8 cellular contexts compared by ENCODE assay signal in genomic region chr1:208244584-208244916, GRCh38. TPM values are rescaled to one million over a fixed set of nuclear protein-coding genes. Genes with fewer than 3 reads are reported as not detected.
DNase-seq lines count a peak whose midpoint lies in the region; ATAC-seq and TF ChIP-seq lines count a peak whose summit lies in the region.

No MANE protein-coding gene starts in this region.

- peak overlapping the region; percentile 84 for H3K27ac Mint-ChIP-seq in osteocyte (ENCODE audit: unreplicated experiment)

- no peaks in the 10 kb centered on the region for H3K9me3 Mint-ChIP-seq in osteocyte (ENCODE audit: unreplicated experiment)

- no peak for ATAC-seq in HG03442 (IDR thresholded peaks at IDR 0.05; ENCODE audit: unreplicated experiment)

- peaks cover 39% of the 10 kb centered on the region for H3K4me1 Mint-ChIP-seq in osteocyte (ENCODE audit: unreplicated experiment)

- H3K36me3 ChIP-seq in MG63 (no peaks in the 10 kb centered on the region), endocrine pancreas (ENCODE audit: control insufficient read depth, insufficient read depth, low read length) (no peaks in the 10 kb centered on the region)

- peak overlapping the region; percentile 50 for H3K9ac ChIP-seq in endocrine pancreas (ENCODE audit: control insufficient read depth, insufficient read depth, low read length)

- H3K4me3 Mint-ChIP-seq in osteocyte (ENCODE audit: unreplicated experiment): peak overlapping the region; percentile 71

- H3K9me3 ChIP-seq in MG63 (no peaks in the 10 kb centered on the region), endocrine pancreas (ENCODE audit: control insufficient read depth, low read length) (no peaks in the 10 kb centered on the region)

- H3K4me3 ChIP-seq in GM12865 (ENCODE audit: low read depth, low read length): peak overlapping the region; percentile 39
- peak overlapping the region; percentile 56 for H3K4me3 ChIP-seq in MG63
- peak overlapping the region; percentile 77 for H3K4me3 ChIP-seq in endocrine pancreas (ENCODE audit: control insufficient read depth, insufficient read depth, low read length)

- TF ChIP-seq CTCF in GM12865 (IDR thresholded peaks at IDR 0.05; ENCODE audit: insufficient read depth, low read depth, low read length, missing control alignments): no peak
- no peak for TF ChIP-seq CTCF in osteocyte (IDR thresholded peaks at IDR 0.05)

- H3K36me3 Mint-ChIP-seq in osteocyte (ENCODE audit: unreplicated experiment): no peaks in the 10 kb centered on the region

- H3K27me3 ChIP-seq in MG63: peaks cover 34% of the 10 kb centered on the region
- no peaks in the 10 kb centered on the region for H3K27me3 ChIP-seq in endocrine pancreas (ENCODE audit: control insufficient read depth, insufficient read depth, low read length)

- DNase-seq in GM12865 (ENCODE audit: low read depth) (no peak), MG63 (no peak), osteocyte (ENCODE audit: extremely low spot score, unreplicated experiment) (no peak), DMS79 treated with DMSO at 0.1 percent for 48 hours (lab: John Stamatoyannopoulos, UW) (no peak), A172 (ENCODE audit: low spot score) (no peak), HuH-7 (ENCODE audit: low spot score) (no peak)

- peaks cover 6% of the 10 kb centered on the region for H3K27me3 Mint-ChIP-seq in osteocyte (ENCODE audit: unreplicated experiment)

- no peaks in the 10 kb centered on the region for H3K4me1 ChIP-seq in endocrine pancreas (ENCODE audit: control insufficient read depth, insufficient read depth, low read length)

RNA-seq across cellular contexts. Expression of gene PLXNA2, which starts 0.4 kb away (rescaled TPM):
- 0.17 and 0.56 TPM in 2 replicates for total RNA-seq in MG63 (2014; rRNA removed; shearing (Covaris generic); ENCODE audit: low replicate concordance)
- total RNA-seq in osteocyte: 19.5 and 20.5 TPM in 2 replicates
- 6.8 and 15.8 TPM in 2 replicates for total RNA-seq in A172 (2014; rRNA removed; shearing (Covaris generic))
